Comparison of ENCODE assay signal across 17 cellular contexts in genomic region chr10:113689574-113689973, GRCh38. TPM values are rescaled to one million over a fixed set of nuclear protein-coding genes. Genes with fewer than 3 reads are reported as not detected.
DNase-seq lines count a peak whose midpoint lies in the region; ATAC-seq and TF ChIP-seq lines count a peak whose summit lies in the region.
"Had no signal": no experiment of that assay in that cellular context is flagged by ENCODE, and none has a peak within 500 bp of the region (broad histone marks: within the 10 kb centered on the region; RNA-seq: fewer than 3 reads in every experiment).

No MANE protein-coding gene starts in this region.

- peaks cover 19% of the 10 kb centered on the region; the same call in 1 of the 2 replicates for H3K79me2 ChIP-seq in GM23338 (replicated peaks; ENCODE audit: insufficient read depth)

- H3K4me2 ChIP-seq in GM23338 = peak overlapping the region; percentile 35

- no peak for DNase-seq in activated T-cell treated with anti-CD3 and anti-CD28 coated beads, Interleukin-2, amount 50 U/mL, for 72 hours
- DNase-seq in activated T-cell treated with anti-CD3 and anti-CD28 coated beads, Interleukin-2, amount 50 U/mL, for 1 hour = no peak
- DNase-seq in GM23338 (ENCODE audit: low spot score) = no peak
- DNase-seq in activated T-helper 1 cell treated with anti-CD3 and anti-CD28 coated beads, Interleukin-12 subunit alpha, Interleukin-12 subunit beta, Interleukin-2, Interleukin-4 antibody, amounts not matched to agents 30 ng/mL and 10 ng/mL and 1 ng/mL, durations not matched to agents 14 hours and 24 hours and 36 hours (ENCODE audit: low spot score) = no peak
- no peak for DNase-seq in stimulated activated effector memory CD8-positive, alpha-beta T cell treated with anti-CD3 and anti-CD28 coated beads, Interleukin-12 subunit alpha, Interleukin-12 subunit beta, amount 100 ng/mL, for 72 hours (ENCODE audit: low spot score in 2 of 2)
- no peak for DNase-seq in HUDEP-2 (lab: John Stamatoyannopoulos, UW; ENCODE audit: unreplicated experiment in 76 of 76)
- DNase-seq in OCI-M2 (lab: John Stamatoyannopoulos, UW; ENCODE audit: unreplicated experiment) = no peak
- DNase-seq: ACHN, AML-193, Calu3, IMR-90, NCI-H1930, NCI-H526 treated with DMSO at 0.1 percent for 48 hours, SHP77 treated with DMSO at 0.1 percent for 48 hours had no signal

- H3K9me2 ChIP-seq in GM23338 (ENCODE audit: insufficient read depth) = 0 out of 2 replicates have a peak, but pooled peaks cover 3% of the 10 kb centered on the region

- peaks cover 16 to 30% of the 10 kb centered on the region in 2 donors for H3K9me3 Mint-ChIP-seq in activated T-cell treated with anti-CD3 and anti-CD28 coated beads, Interleukin-2, amount 50 U/mL, for 72 hours
- H3K9me3 Mint-ChIP-seq in GM23338 = peaks cover 20% of the 10 kb centered on the region
- peaks cover 69% of the 10 kb centered on the region for H3K9me3 Mint-ChIP-seq in activated T-helper 1 cell treated with anti-CD3 and anti-CD28 coated beads, Interleukin-12 subunit alpha, Interleukin-12 subunit beta, Interleukin-2, Interleukin-4 antibody, amounts not matched to agents 30 ng/mL and 10 ng/mL and 1 ng/mL, durations not matched to agents 14 hours and 24 hours and 36 hours
- peaks cover 37% of the 10 kb centered on the region for H3K9me3 Mint-ChIP-seq in stimulated activated effector memory CD8-positive, alpha-beta T cell treated with anti-CD3 and anti-CD28 coated beads, Interleukin-12 subunit alpha, Interleukin-12 subunit beta, amount 100 ng/mL, for 72 hours

- H3K27me3 ChIP-seq in GM23338 (ENCODE audit: insufficient read depth) = no peaks in the 10 kb centered on the region

- TF ChIP-seq CTCF in GM23338 (conservative IDR thresholded peaks at IDR 0.05; ENCODE audit: low read depth in 2 of 2) = no peak

- intact Hi-C loops in activated T-helper 1 cell treated with anti-CD3 and anti-CD28 coated beads, Interleukin-12 subunit alpha, Interleukin-12 subunit beta, Interleukin-2, Interleukin-4 antibody, amounts not matched to agents 30 ng/mL and 10 ng/mL and 1 ng/mL, durations not matched to agents 14 hours and 24 hours and 36 hours (cut with micrococcal nuclease) = loop anchor here (1.0 to 10.0 kb wide), 2 partner anchors 10 to 705 kb away; partner anchors contain the start of gene CASP7

- no peaks in the 10 kb centered on the region for H3K27me3 Mint-ChIP-seq in activated T-cell treated with anti-CD3 and anti-CD28 coated beads, Interleukin-2, amount 50 U/mL, for 72 hours (ENCODE audit: low read depth)
- H3K27me3 Mint-ChIP-seq in GM23338 (ENCODE audit: insufficient read depth, low read depth, poor library complexity) = peaks cover 2% of the 10 kb centered on the region
- H3K27me3 Mint-ChIP-seq in activated T-helper 1 cell treated with anti-CD3 and anti-CD28 coated beads, Interleukin-12 subunit alpha, Interleukin-12 subunit beta, Interleukin-2, Interleukin-4 antibody, amounts not matched to agents 30 ng/mL and 10 ng/mL and 1 ng/mL, durations not matched to agents 14 hours and 24 hours and 36 hours (ENCODE audit: insufficient read depth) = no peaks in the 10 kb centered on the region

- H3K36me3 ChIP-seq in GM23338 (ENCODE audit: insufficient read depth) = no peaks in the 10 kb centered on the region
- H3K36me3 ChIP-seq: HAP-1 had no signal

- no peaks in the 10 kb centered on the region; the same call in 1 of the 2 replicates for H4K20me1 ChIP-seq in GM23338 (replicated peaks; ENCODE audit: insufficient read depth)

- H3K4me3 ChIP-seq in GM23338 = no peak overlapping the region
- H3K4me3 ChIP-seq: HAP-1 had no signal

- H2AFZ ChIP-seq in GM23338 = no peak overlapping the region

- no peak for ATAC-seq in activated T-cell treated with anti-CD3 and anti-CD28 coated beads, Interleukin-2, amount 50 U/mL, for 72 hours (replicated peaks in 1 of 2)
- ATAC-seq in GM23338 = no peak
- no peak for ATAC-seq in stimulated activated effector memory CD8-positive, alpha-beta T cell treated with anti-CD3 and anti-CD28 coated beads, Interleukin-12 subunit alpha, Interleukin-12 subunit beta, amount 100 ng/mL, for 72 hours

- peaks cover 41 to 60% of the 10 kb centered on the region in 2 donors for H3K36me3 Mint-ChIP-seq in activated T-cell treated with anti-CD3 and anti-CD28 coated beads, Interleukin-2, amount 50 U/mL, for 72 hours (ENCODE audit: insufficient read depth in 2 of 2)
- H3K36me3 Mint-ChIP-seq in GM23338 (ENCODE audit: low read depth) = peaks cover 36% of the 10 kb centered on the region
- peaks cover 68% of the 10 kb centered on the region for H3K36me3 Mint-ChIP-seq in activated T-helper 1 cell treated with anti-CD3 and anti-CD28 coated beads, Interleukin-12 subunit alpha, Interleukin-12 subunit beta, Interleukin-2, Interleukin-4 antibody, amounts not matched to agents 30 ng/mL and 10 ng/mL and 1 ng/mL, durations not matched to agents 14 hours and 24 hours and 36 hours (ENCODE audit: low read depth)
- H3K36me3 Mint-ChIP-seq in stimulated activated effector memory CD8-positive, alpha-beta T cell treated with anti-CD3 and anti-CD28 coated beads, Interleukin-12 subunit alpha, Interleukin-12 subunit beta, amount 100 ng/mL, for 72 hours = no peaks in the 10 kb centered on the region

- peaks cover 17% of the 10 kb centered on the region; the same call in 1 of the 2 replicates for H3K4me1 ChIP-seq in GM23338 (ENCODE audit: insufficient read depth)
- H3K4me1 ChIP-seq: HAP-1 had no signal

- H3F3A ChIP-seq in GM23338 (replicated peaks; ENCODE audit: low read depth) = no peaks in the 10 kb centered on the region

- no peak overlapping the region for H3K27ac ChIP-seq in GM23338 (ENCODE audit: low read depth)

- peak overlapping the region; percentile 4 to 90 for H3K4me3 Mint-ChIP-seq in activated T-cell treated with anti-CD3 and anti-CD28 coated beads, Interleukin-2, amount 50 U/mL, for 72 hours
- no peak overlapping the region for H3K4me3 Mint-ChIP-seq in GM23338
- peak overlapping the region; percentile 64 for H3K4me3 Mint-ChIP-seq in activated T-helper 1 cell treated with anti-CD3 and anti-CD28 coated beads, Interleukin-12 subunit alpha, Interleukin-12 subunit beta, Interleukin-2, Interleukin-4 antibody, amounts not matched to agents 30 ng/mL and 10 ng/mL and 1 ng/mL, durations not matched to agents 14 hours and 24 hours and 36 hours
- H3K4me3 Mint-ChIP-seq in stimulated activated effector memory CD8-positive, alpha-beta T cell treated with anti-CD3 and anti-CD28 coated beads, Interleukin-12 subunit alpha, Interleukin-12 subunit beta, amount 100 ng/mL, for 72 hours = peak overlapping the region; percentile 51
- H3K4me3 Mint-ChIP-seq: CD14-positive monocyte had no signal

- no peak overlapping the region for H3K27ac Mint-ChIP-seq in activated T-cell treated with anti-CD3 and anti-CD28 coated beads, Interleukin-2, amount 50 U/mL, for 72 hours
- no peak overlapping the region for H3K27ac Mint-ChIP-seq in GM23338
- H3K27ac Mint-ChIP-seq in activated T-helper 1 cell treated with anti-CD3 and anti-CD28 coated beads, Interleukin-12 subunit alpha, Interleukin-12 subunit beta, Interleukin-2, Interleukin-4 antibody, amounts not matched to agents 30 ng/mL and 10 ng/mL and 1 ng/mL, durations not matched to agents 14 hours and 24 hours and 36 hours = peak overlapping the region; percentile 70
- no peak overlapping the region for H3K27ac Mint-ChIP-seq in stimulated activated effector memory CD8-positive, alpha-beta T cell treated with anti-CD3 and anti-CD28 coated beads, Interleukin-12 subunit alpha, Interleukin-12 subunit beta, amount 100 ng/mL, for 72 hours
- H3K27ac Mint-ChIP-seq: CD14-positive monocyte had no signal

- H3K4me1 Mint-ChIP-seq in activated T-cell treated with anti-CD3 and anti-CD28 coated beads, Interleukin-2, amount 50 U/mL, for 72 hours (ENCODE audit: low read depth) = peaks cover 25% of the 10 kb centered on the region
- peaks cover 16% of the 10 kb centered on the region for H3K4me1 Mint-ChIP-seq in GM23338
- peaks cover 39% of the 10 kb centered on the region for H3K4me1 Mint-ChIP-seq in activated T-helper 1 cell treated with anti-CD3 and anti-CD28 coated beads, Interleukin-12 subunit alpha, Interleukin-12 subunit beta, Interleukin-2, Interleukin-4 antibody, amounts not matched to agents 30 ng/mL and 10 ng/mL and 1 ng/mL, durations not matched to agents 14 hours and 24 hours and 36 hours (ENCODE audit: low read depth)
- peaks cover 51% of the 10 kb centered on the region for H3K4me1 Mint-ChIP-seq in stimulated activated effector memory CD8-positive, alpha-beta T cell treated with anti-CD3 and anti-CD28 coated beads, Interleukin-12 subunit alpha, Interleukin-12 subunit beta, amount 100 ng/mL, for 72 hours

TF ChIP-seq in GM23338, 12 proteins besides CTCF, POLR2A, EP300 and RAD21 (continues in another document):
- TF ChIP-seq EZH2 (IDR thresholded peaks at IDR 0.05; ENCODE audit: low read depth, unreplicated experiment) = no peak
- TF ChIP-seq JUNB (IDR thresholded peaks at IDR 0.05; ENCODE audit: unreplicated experiment) = no peak
- TF ChIP-seq CREB1 (CRISPR knock-in tag; IDR thresholded peaks at IDR 0.05; ENCODE audit: low read depth) = no peak
- TF ChIP-seq ETS1 (IDR thresholded peaks at IDR 0.05) = no peak
- TF ChIP-seq STAT1 (IDR thresholded peaks at IDR 0.05; ENCODE audit: unreplicated experiment) = no peak
- TF ChIP-seq ZNF114 (CRISPR knock-in tag; IDR thresholded peaks at IDR 0.05) = no peak

RNA-seq across cellular contexts. Expression of gene CASP7, which starts 9.9 kb away (rescaled TPM):
- 10 to 100 TPM in 1 of 2 donors, 1 to 10 TPM in 1; 9.9 to 18.5 TPM for total RNA-seq in activated T-cell treated with anti-CD3 and anti-CD28 coated beads, Interleukin-2, amount 50 U/mL, for 72 hours
- 5.7 and 7.0 TPM in 2 replicates for total RNA-seq in GM23338 (2014; rRNA removed; shearing (Covaris generic))
- polyA plus RNA-seq in GM23338 (2016; fragmentation: Nextera tagmentation; extraction: Ambion mirVana) = 2.1 and 2.5 TPM in 2 replicates
- total RNA-seq in activated T-helper 1 cell treated with anti-CD3 and anti-CD28 coated beads, Interleukin-12 subunit alpha, Interleukin-12 subunit beta, Interleukin-2, Interleukin-4 antibody, amounts not matched to agents 30 ng/mL and 10 ng/mL and 1 ng/mL, durations not matched to agents 14 hours and 24 hours and 36 hours = 20.7 and 25.1 TPM in 2 replicates

RNA-seq across cellular contexts. Expression of gene NRAP, which starts 25.7 kb away (rescaled TPM):
- not detected for total RNA-seq in activated T-cell treated with anti-CD3 and anti-CD28 coated beads, Interleukin-2, amount 50 U/mL, for 72 hours
- total RNA-seq in GM23338 (2014; rRNA removed; shearing (Covaris generic)) = not detected in 2 replicates
- not detected in 2 replicates for polyA plus RNA-seq in GM23338 (2016; fragmentation: Nextera tagmentation; extraction: Ambion mirVana)
- not detected in 2 replicates for total RNA-seq in activated T-helper 1 cell treated with anti-CD3 and anti-CD28 coated beads, Interleukin-12 subunit alpha, Interleukin-12 subunit beta, Interleukin-2, Interleukin-4 antibody, amounts not matched to agents 30 ng/mL and 10 ng/mL and 1 ng/mL, durations not matched to agents 14 hours and 24 hours and 36 hours
- total RNA-seq: Calu3, HT-29, IMR-90 had no signal
- polyA plus RNA-seq: CD14-positive monocyte, IMR-90 had no signal
